In genomic region chr3:58026598-58026997, GRCh38 we compare ENCODE assay signal across 1 cellular context.
TF ChIP-seq lines count a peak whose summit lies in the region.

No MANE protein-coding gene starts in this region.

TF ChIP-seq in GM23338, 12 proteins besides CTCF, POLR2A, EP300 and RAD21 (continued from another document):
- TF ChIP-seq ZNF462 (CRISPR knock-in tag; IDR thresholded peaks at IDR 0.05): no peak
- TF ChIP-seq ZNF114 (CRISPR knock-in tag; IDR thresholded peaks at IDR 0.05): no peak
- TF ChIP-seq STAT1 (IDR thresholded peaks at IDR 0.05; ENCODE audit: unreplicated experiment): no peak
- no peak for TF ChIP-seq EZH2 (IDR thresholded peaks at IDR 0.05; ENCODE audit: low read depth, unreplicated experiment)
- TF ChIP-seq NANOG (IDR thresholded peaks at IDR 0.05; ENCODE audit: borderline replicate concordance): no peak
- TF ChIP-seq POLR2AphosphoS5 (IDR thresholded peaks at IDR 0.05; ENCODE audit: low read depth): no peak
- TF ChIP-seq REST (IDR thresholded peaks at IDR 0.05; ENCODE audit: unreplicated experiment): no peak
- TF ChIP-seq ZNF331 (CRISPR knock-in tag; IDR thresholded peaks at IDR 0.05; ENCODE audit: low read depth): no peak
- TF ChIP-seq ETS1 (IDR thresholded peaks at IDR 0.05): no peak
